ENCODE assay signal across 8 cellular contexts in genomic region chr2:45651415-45652089, GRCh38. TPM values are rescaled to one million over a fixed set of nuclear protein-coding genes. Genes with fewer than 3 reads are reported as not detected.
DNase-seq lines count a peak whose midpoint lies in the region; ATAC-seq and TF ChIP-seq lines count a peak whose summit lies in the region.

PRKCE (plus strand) TSS chr2:45651675.

- WGBS in adrenal gland, 4 donors, result 0 to 1% (median 0%) methylated on average over 5 to 66 of the region's 66 CpGs

- DNase-seq in activated CD8-positive, alpha-beta memory T cell treated with anti-CD3 and anti-CD28 coated beads for 48 hours (ENCODE audit: low read depth in 2 of 3, low spot score in 2 of 3), result peak in 2 of 3 experiments; percentile 5 to 24
- DNase-seq in activated CD8-positive, alpha-beta memory T cell treated with anti-CD3 and anti-CD28 coated beads for 24 hours, result no peak
- peak; percentile 62 to 80 (median 76) for DNase-seq in adrenal gland
- DNase-seq in left ventricle myocardium superior, result peak; percentile 69
- peak; percentile 39 to 87 (median 52) for DNase-seq in posterior cingulate gyrus
- DNase-seq in COLO829 (ENCODE audit: low spot score), result no peak

- no peaks in the 10 kb centered on the region for H3K36me3 ChIP-seq in adrenal gland (replicated peaks in 1 of 2)

- peak within 1 kb of the TSS; percentile 63 to 96 (median 74) for H3K4me3 ChIP-seq in adrenal gland

- TF ChIP-seq POLR2A in adrenal gland (IDR thresholded peaks at IDR 0.05), result no peak

- no peaks in the 10 kb centered on the region for H3K9me3 ChIP-seq in adrenal gland (replicated peaks in 1 of 3)

- TF ChIP-seq CTCF in adrenal gland (IDR thresholded peaks at IDR 0.05), result no peak

- H3K27me3 ChIP-seq in adrenal gland, result no peaks in the 10 kb centered on the region

- ATAC-seq in HG03095 (IDR thresholded peaks at IDR 0.05; ENCODE audit: unreplicated experiment) (peak; percentile 3), SK-N-SH treated with all-trans-retinoic acid at 6 μM for 48 hours (peak; percentile 48), left ventricle myocardium superior (peak; percentile 31)

- intact Hi-C loops in adrenal gland (cut with DNase I), result no loop called here
- intact Hi-C loops in left ventricle myocardium superior (cut with micrococcal nuclease), result loop anchor here (5.0 kb wide), 1 partner anchor 126 kb away; no protein-coding TSS in a partner anchor
- intact Hi-C loops in posterior cingulate gyrus (cut with DNase I), result loop anchor here (10.0 kb wide), 1 partner anchor 53 kb away; no protein-coding TSS in a partner anchor

- H3K27ac ChIP-seq in adrenal gland, result peak within 1 kb of the TSS; percentile 96 to 100 (median 99)

- peaks cover 6 to 27% of the 10 kb centered on the region in 2 donors for H3K4me1 ChIP-seq in adrenal gland (replicated peaks in 1 of 2)

TF ChIP-seq in SK-N-SH treated with all-trans-retinoic acid at 6 μM for 48 hours, 23 proteins besides CTCF, POLR2A, EP300 and RAD21:
- TF ChIP-seq TOX (CRISPR knock-in tag; IDR thresholded peaks at IDR 0.05; ENCODE audit: borderline replicate concordance) (no peak), POU6F1 (CRISPR knock-in tag; IDR thresholded peaks at IDR 0.05; ENCODE audit: borderline replicate concordance, low read depth) (no peak), TCF4 (CRISPR knock-in tag; IDR thresholded peaks at IDR 0.05; ENCODE audit: borderline replicate concordance) (no peak), CSDC2 (CRISPR knock-in tag; IDR thresholded peaks at IDR 0.05) (no peak), GLIS3 (CRISPR knock-in tag; IDR thresholded peaks at IDR 0.05) (no peak), ZFP3 (CRISPR knock-in tag; IDR thresholded peaks at IDR 0.05) (no peak), ZFP30 (CRISPR knock-in tag; IDR thresholded peaks at IDR 0.05) (no peak), TSHZ2 (CRISPR knock-in tag; IDR thresholded peaks at IDR 0.05) (no peak), CSRNP3 (CRISPR knock-in tag; IDR thresholded peaks at IDR 0.05) (no peak), OSR1 (CRISPR knock-in tag; IDR thresholded peaks at IDR 0.05) (no peak), SNAI2 (CRISPR knock-in tag; IDR thresholded peaks at IDR 0.05) (no peak), ZNF565 (CRISPR knock-in tag; conservative IDR thresholded peaks at IDR 0.05; ENCODE audit: low read depth) (no peak), CREB5 (CRISPR knock-in tag; IDR thresholded peaks at IDR 0.05; ENCODE audit: low read depth) (no peak), ZNF8 (CRISPR knock-in tag; IDR thresholded peaks at IDR 0.05) (no peak), ISL1 (CRISPR knock-in tag; IDR thresholded peaks at IDR 0.05) (no peak), PATZ1 (CRISPR knock-in tag; IDR thresholded peaks at IDR 0.05; ENCODE audit: borderline replicate concordance) (no peak), ARNTL (CRISPR knock-in tag; IDR thresholded peaks at IDR 0.05; ENCODE audit: borderline replicate concordance, low read depth) (no peak), BACH2 (CRISPR knock-in tag; IDR thresholded peaks at IDR 0.05; ENCODE audit: borderline replicate concordance) (no peak)

RNA-seq across cellular contexts. Expression of gene PRKCE, which starts in this region (rescaled TPM):
- total RNA-seq in adrenal gland (10 to 100 TPM in 5 of 8 donors, 1 to 10 TPM in 3; 4.4 to 19.2 (median 12.0) TPM), left ventricle myocardium superior (14.8 TPM)
- polyA plus RNA-seq in adrenal gland, result 1 to 10 TPM; 1.9 to 6.7 (median 4.9) TPM

Comparison
In these comparisons a context has a peak if more than half of its experiments do, and no peak if none do; other contexts are left out.
1. DNase-seq: peak in activated CD8-positive, alpha-beta memory T cell treated with anti-CD3 and anti-CD28 coated beads for 48 hours (2 of 3), adrenal gland (7 of 7), left ventricle myocardium superior (single experiment) and posterior cingulate gyrus (10 of 10); none in activated CD8-positive, alpha-beta memory T cell treated with anti-CD3 and anti-CD28 coated beads for 24 hours (single experiment) and COLO829 (single experiment).
2. intact Hi-C loops: an anchor here in left ventricle myocardium superior (5.0 kb wide) and posterior cingulate gyrus (10.0 kb wide); none called in adrenal gland.
3. Peak in every context shown above with its lines, with median percentiles within 50 percentile points of each other: ATAC-seq.